ENCODE assay signal across 1 cellular context in the genomic region with DNA sequence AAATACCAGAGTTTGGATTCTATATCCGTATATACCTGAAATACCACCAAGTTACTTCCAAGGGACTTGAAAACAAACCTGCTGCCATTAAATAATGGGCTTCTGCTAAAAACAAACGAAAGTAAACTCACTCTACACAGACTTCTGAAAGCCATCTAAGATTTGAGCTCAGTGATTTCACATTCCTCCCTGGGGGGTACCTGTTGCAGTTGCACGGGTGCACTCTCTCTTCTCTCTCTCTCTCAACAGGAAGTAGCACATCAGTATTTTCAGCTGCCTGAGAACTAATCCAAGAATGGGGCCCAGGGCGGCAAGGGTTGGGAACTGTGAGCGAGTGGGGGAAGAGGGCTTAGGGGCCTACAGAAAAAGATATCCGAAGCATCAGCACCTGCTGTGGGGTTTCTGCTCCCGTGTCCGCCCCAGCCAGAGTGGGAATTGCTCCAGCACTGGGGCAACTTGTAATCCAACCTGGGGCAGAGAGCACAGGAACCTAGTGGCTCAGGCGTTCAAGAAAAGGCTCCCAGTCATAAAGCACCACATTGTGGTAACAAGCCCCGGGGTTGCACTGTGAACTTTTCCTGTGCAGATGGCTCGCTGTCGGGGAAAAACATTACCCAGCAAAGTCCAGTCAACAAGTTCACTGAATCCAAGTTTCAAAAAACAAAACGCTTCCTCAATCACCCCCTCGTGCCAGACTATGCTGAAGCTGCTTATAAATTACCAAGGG.
TF ChIP-seq lines count a peak whose summit lies in the region.

No MANE protein-coding gene starts in this region.

TF ChIP-seq in GM12878, 131 proteins besides CTCF, POLR2A, EP300 and RAD21 (continued from another document and continues in another):
- TF ChIP-seq, protein P1, sequence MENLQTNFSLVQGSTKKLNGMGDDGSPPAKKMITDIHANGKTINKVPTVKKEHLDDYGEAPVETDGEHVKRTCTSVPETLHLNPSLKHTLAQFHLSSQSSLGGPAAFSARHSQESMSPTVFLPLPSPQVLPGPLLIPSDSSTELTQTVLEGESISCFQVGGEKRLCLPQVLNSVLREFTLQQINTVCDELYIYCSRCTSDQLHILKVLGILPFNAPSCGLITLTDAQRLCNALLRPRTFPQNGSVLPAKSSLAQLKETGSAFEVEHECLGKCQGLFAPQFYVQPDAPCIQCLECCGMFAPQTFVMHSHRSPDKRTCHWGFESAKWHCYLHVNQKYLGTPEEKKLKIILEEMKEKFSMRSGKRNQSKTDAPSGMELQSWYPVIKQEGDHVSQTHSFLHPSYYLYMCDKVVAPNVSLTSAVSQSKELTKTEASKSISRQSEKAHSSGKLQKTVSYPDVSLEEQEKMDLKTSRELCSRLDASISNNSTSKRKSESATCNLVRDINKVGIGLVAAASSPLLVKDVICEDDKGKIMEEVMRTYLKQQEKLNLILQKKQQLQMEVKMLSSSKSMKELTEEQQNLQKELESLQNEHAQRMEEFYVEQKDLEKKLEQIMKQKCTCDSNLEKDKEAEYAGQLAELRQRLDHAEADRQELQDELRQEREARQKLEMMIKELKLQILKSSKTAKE (IDR thresholded peaks at IDR 0.05; ENCODE audit: low read depth, poor library complexity, severe bottlenecking): peak; percentile 83
- TF ChIP-seq GATAD2B (conservative IDR thresholded peaks at IDR 0.05; ENCODE audit: low read depth): peak; percentile 99
- no peak for TF ChIP-seq MXI1 (IDR thresholded peaks at IDR 0.05; ENCODE audit: low read depth, low read length)
- TF ChIP-seq ELK1 (IDR thresholded peaks at IDR 0.05; ENCODE audit: low read depth, low read length): no peak
- TF ChIP-seq ESRRA (IDR thresholded peaks at IDR 0.05; ENCODE audit: low read length): no peak
- TF ChIP-seq NBN (IDR thresholded peaks at IDR 0.05): peak; percentile 93
- peak; percentile 61; the same call in 1 of the 2 replicates for TF ChIP-seq NR2F1 (conservative IDR thresholded peaks at IDR 0.05)
- TF ChIP-seq, protein P2, sequence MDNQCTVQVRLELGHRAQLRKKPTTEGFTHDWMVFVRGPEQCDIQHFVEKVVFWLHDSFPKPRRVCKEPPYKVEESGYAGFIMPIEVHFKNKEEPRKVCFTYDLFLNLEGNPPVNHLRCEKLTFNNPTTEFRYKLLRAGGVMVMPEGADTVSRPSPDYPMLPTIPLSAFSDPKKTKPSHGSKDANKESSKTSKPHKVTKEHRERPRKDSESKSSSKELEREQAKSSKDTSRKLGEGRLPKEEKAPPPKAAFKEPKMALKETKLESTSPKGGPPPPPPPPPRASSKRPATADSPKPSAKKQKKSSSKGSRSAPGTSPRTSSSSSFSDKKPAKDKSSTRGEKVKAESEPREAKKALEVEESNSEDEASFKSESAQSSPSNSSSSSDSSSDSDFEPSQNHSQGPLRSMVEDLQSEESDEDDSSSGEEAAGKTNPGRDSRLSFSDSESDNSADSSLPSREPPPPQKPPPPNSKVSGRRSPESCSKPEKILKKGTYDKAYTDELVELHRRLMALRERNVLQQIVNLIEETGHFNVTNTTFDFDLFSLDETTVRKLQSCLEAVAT (IDR thresholded peaks at IDR 0.05): peak; percentile 73; the same call in 1 of the 2 replicates
- TF ChIP-seq MYB (IDR thresholded peaks at IDR 0.05; ENCODE audit: borderline replicate concordance, low read depth, low read length): no peak
- TF ChIP-seq TARDBP (IDR thresholded peaks at IDR 0.05; ENCODE audit: borderline replicate concordance): no peak
- no peak for TF ChIP-seq RFX5 (IDR thresholded peaks at IDR 0.05; ENCODE audit: low read depth, low read length)
- TF ChIP-seq HSF1 (IDR thresholded peaks at IDR 0.05; ENCODE audit: low read depth, low read length): no peak
- peak; percentile 66; the same call in 1 of the 2 replicates for TF ChIP-seq MTA3 (IDR thresholded peaks at IDR 0.05; ENCODE audit: borderline replicate concordance, low read length)
- TF ChIP-seq, protein P3, sequence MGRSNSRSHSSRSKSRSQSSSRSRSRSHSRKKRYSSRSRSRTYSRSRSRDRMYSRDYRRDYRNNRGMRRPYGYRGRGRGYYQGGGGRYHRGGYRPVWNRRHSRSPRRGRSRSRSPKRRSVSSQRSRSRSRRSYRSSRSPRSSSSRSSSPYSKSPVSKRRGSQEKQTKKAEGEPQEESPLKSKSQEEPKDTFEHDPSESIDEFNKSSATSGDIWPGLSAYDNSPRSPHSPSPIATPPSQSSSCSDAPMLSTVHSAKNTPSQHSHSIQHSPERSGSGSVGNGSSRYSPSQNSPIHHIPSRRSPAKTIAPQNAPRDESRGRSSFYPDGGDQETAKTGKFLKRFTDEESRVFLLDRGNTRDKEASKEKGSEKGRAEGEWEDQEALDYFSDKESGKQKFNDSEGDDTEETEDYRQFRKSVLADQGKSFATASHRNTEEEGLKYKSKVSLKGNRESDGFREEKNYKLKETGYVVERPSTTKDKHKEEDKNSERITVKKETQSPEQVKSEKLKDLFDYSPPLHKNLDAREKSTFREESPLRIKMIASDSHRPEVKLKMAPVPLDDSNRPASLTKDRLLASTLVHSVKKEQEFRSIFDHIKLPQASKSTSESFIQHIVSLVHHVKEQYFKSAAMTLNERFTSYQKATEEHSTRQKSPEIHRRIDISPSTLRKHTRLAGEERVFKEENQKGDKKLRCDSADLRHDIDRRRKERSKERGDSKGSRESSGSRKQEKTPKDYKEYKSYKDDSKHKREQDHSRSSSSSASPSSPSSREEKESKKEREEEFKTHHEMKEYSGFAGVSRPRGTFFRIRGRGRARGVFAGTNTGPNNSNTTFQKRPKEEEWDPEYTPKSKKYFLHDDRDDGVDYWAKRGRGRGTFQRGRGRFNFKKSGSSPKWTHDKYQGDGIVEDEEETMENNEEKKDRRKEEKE (IDR thresholded peaks at IDR 0.05): no peak
- TF ChIP-seq EZH2 (IDR thresholded peaks at IDR 0.05; ENCODE audit: borderline replicate concordance, control insufficient read depth, low read depth, low read length): no peak
- TF ChIP-seq SMAD5 (IDR thresholded peaks at IDR 0.05; ENCODE audit: low read depth): 0 out of 2 replicates have a peak, but pooled peaks have one; percentile 39
- TF ChIP-seq NKRF (conservative IDR thresholded peaks at IDR 0.05): no peak
- peak; percentile 82 for TF ChIP-seq JUNB (IDR thresholded peaks at IDR 0.05)
- 0 out of 2 replicates have a peak, but pooled peaks have one; percentile 20 for TF ChIP-seq RCOR1 (conservative IDR thresholded peaks at IDR 0.05; ENCODE audit: low read depth, low read length)
- TF ChIP-seq ZNF687 (IDR thresholded peaks at IDR 0.05): peak; percentile 69
- TF ChIP-seq SREBF1 (IDR thresholded peaks at IDR 0.05; ENCODE audit: low read length): no peak
- TF ChIP-seq, protein P4, sequence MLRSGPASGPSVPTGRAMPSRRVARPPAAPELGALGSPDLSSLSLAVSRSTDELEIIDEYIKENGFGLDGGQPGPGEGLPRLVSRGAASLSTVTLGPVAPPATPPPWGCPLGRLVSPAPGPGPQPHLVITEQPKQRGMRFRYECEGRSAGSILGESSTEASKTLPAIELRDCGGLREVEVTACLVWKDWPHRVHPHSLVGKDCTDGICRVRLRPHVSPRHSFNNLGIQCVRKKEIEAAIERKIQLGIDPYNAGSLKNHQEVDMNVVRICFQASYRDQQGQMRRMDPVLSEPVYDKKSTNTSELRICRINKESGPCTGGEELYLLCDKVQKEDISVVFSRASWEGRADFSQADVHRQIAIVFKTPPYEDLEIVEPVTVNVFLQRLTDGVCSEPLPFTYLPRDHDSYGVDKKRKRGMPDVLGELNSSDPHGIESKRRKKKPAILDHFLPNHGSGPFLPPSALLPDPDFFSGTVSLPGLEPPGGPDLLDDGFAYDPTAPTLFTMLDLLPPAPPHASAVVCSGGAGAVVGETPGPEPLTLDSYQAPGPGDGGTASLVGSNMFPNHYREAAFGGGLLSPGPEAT (IDR thresholded peaks at IDR 0.05; ENCODE audit: low read depth): peak; percentile 81
- peak; percentile 49 for TF ChIP-seq ZNF24 (IDR thresholded peaks at IDR 0.05)
- no peak for TF ChIP-seq PBX3 (IDR thresholded peaks at IDR 0.05; ENCODE audit: insufficient replicate concordance, low read depth, low read length)
- TF ChIP-seq FOS (IDR thresholded peaks at IDR 0.05; ENCODE audit: borderline replicate concordance, extremely low read depth, insufficient read length): no peak
- TF ChIP-seq CREB1 (IDR thresholded peaks at IDR 0.05; ENCODE audit: low read depth): peak; percentile 67
- TF ChIP-seq CHD2 (IDR thresholded peaks at IDR 0.05; ENCODE audit: borderline replicate concordance, low read depth, low read length): peak; percentile 29; the same call in 1 of the 2 replicates
